Comparison of ENCODE assay signal across 8 cellular contexts in the genomic region with DNA sequence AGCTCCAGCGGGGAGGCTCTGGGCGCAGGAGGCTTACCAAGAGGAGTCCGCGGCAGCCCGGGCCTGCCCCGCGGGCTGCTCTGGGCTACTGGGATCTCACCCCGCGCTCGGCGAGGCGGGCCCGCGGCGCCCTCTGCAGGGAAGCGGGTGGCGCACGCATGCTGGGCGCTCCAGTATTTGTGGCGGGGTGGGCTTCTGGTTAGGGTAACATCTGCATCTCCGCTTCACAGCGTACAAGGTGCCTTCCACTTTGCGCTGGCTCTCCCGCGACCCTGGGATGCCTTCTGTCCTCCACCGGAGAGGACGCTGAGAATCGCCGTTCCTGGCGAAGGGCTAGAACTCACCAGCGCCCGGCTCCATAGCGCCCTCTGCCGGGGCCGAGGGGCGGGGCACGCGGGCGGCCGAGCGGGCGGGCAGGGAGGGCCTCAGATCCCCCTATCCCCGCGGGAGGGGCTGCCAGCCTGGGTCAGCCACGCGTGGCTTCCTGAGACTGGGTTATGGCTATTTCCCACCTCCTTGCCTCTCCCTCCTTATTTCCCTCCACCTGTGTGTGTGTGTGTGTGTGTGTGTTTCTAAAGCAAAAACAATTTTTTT. TPM values are rescaled to one million over a fixed set of nuclear protein-coding genes. Genes with fewer than 3 reads are reported as not detected.
DNase-seq lines count a peak whose midpoint lies in the region; ATAC-seq and TF ChIP-seq lines count a peak whose summit lies in the region.

No MANE protein-coding gene starts in this region.

- 0 to 1% methylated on average over 17 to 46 of the region's 46 CpGs for WGBS in tibial nerve, 2 donors

- no peaks in the 10 kb centered on the region for H3K9me2 ChIP-seq in MM.1S (replicated peaks; ENCODE audit: insufficient read depth, low read length)

- CTCF ChIA-PET in HEK293 (lab: Yijun Ruan, JAX): interaction anchor here (0.6 to 2.0 kb wide), 22 partner anchors 9 to 692 kb away, joined by 3 to 14 read pairs (median 4); no protein-coding TSS in a partner anchor

- peak overlapping the region; percentile 40; the same call in 1 of the 2 replicates for H3K9ac ChIP-seq in MM.1S (ENCODE audit: low read length)
- H3K9ac ChIP-seq in parathyroid adenoma: no peak overlapping the region

- H3K27ac ChIP-seq in HEK293 (ENCODE audit: extremely low read depth, low read depth, low read length) (peak overlapping the region; percentile 71; the same call in 1 of the 2 replicates), MM.1S (ENCODE audit: low read length) (no peak overlapping the region), parathyroid adenoma (no peak overlapping the region), tibial nerve (peak overlapping the region in 3 of 4 donors; percentile 55 to 67 (median 65))

- H3F3A ChIP-seq in MM.1S (ENCODE audit: insufficient read depth, low read length): no peaks in the 10 kb centered on the region

- no peaks in the 10 kb centered on the region for H3K79me2 ChIP-seq in MM.1S (ENCODE audit: low read length)
- no peaks in the 10 kb centered on the region for H3K79me2 ChIP-seq in parathyroid adenoma

- in situ Hi-C loops in SK-MEL-5 (cut with HindIII; ENCODE audit: low pct_unique_long_range_greater_than_20kb, low sequenced_read_pairs): loop anchor here (25.0 kb wide), 1 partner anchor 184 kb away; no protein-coding TSS in a partner anchor

- peak; percentile 97 for ATAC-seq in Right ventricle myocardium superior (ENCODE audit: poor library complexity)

- TF ChIP-seq EP300 in tibial nerve (IDR thresholded peaks at IDR 0.05): peak in 1 of 2 donors; percentile 56

- peak overlapping the region; percentile 67 for H3K4me3 ChIP-seq in HEK293 (ENCODE audit: low read depth, low read length)
- peak overlapping the region; percentile 63 for H3K4me3 ChIP-seq in MM.1S (ENCODE audit: low read length)
- peak overlapping the region; percentile 67 for H3K4me3 ChIP-seq in parathyroid adenoma (ENCODE audit: low read depth, low read length)
- H3K4me3 ChIP-seq in tibial nerve: peak overlapping the region; percentile 35 to 68 (median 62)

- DNase-seq in GF-D8 (lab: John Stamatoyannopoulos, UW): peak; percentile 51
- peak; percentile 71 for DNase-seq in MM.1S
- peak; percentile 72 for DNase-seq in SK-MEL-5 (ENCODE audit: low read depth, low spot score)
- DNase-seq in activated naive CD4-positive, alpha-beta T cell treated with anti-CD3 and anti-CD28 coated beads, Interleukin-2, amount 50 U/mL, for 16 hours: peak; percentile 80
- DNase-seq in Right ventricle myocardium superior: peak; percentile 85
- peak; percentile 49 to 50 for DNase-seq in tibial nerve (ENCODE audit: low spot score in 2 of 2)

- no peaks in the 10 kb centered on the region for H4K20me1 ChIP-seq in MM.1S (ENCODE audit: insufficient read depth, low read length)

- H3K4me2 ChIP-seq in MM.1S (ENCODE audit: low read depth, low read length) (peak overlapping the region; percentile 63), parathyroid adenoma (ENCODE audit: low read length) (peak overlapping the region; percentile 95)

- H2AFZ ChIP-seq in MM.1S (ENCODE audit: low read length): peak overlapping the region; percentile 70
- peak overlapping the region; percentile 61 for H2AFZ ChIP-seq in parathyroid adenoma

- H3K4me1 ChIP-seq in HEK293 (ENCODE audit: control insufficient read depth, insufficient read depth, low read length): peaks cover 2% of the 10 kb centered on the region; the same call in 1 of the 2 replicates
- H3K4me1 ChIP-seq in MM.1S (ENCODE audit: low read length): no peaks in the 10 kb centered on the region
- H3K4me1 ChIP-seq in parathyroid adenoma: no peaks in the 10 kb centered on the region
- H3K4me1 ChIP-seq in tibial nerve: peaks cover 0 to 21% (median 9%) of the 10 kb centered on the region in 4 donors

- POLR2A ChIA-PET in HEK293 (lab: Yijun Ruan, JAX): interaction anchor here (1.5 kb wide), 1 partner anchor 47 kb away, joined by 5 read pairs; the partner anchor contains the start of gene CTBS

- no peak for TF ChIP-seq POLR2A in tibial nerve (IDR thresholded peaks at IDR 0.05)

- no peaks in the 10 kb centered on the region for H3K36me3 ChIP-seq in HEK293 (ENCODE audit: control insufficient read depth in 2 of 2, insufficient read depth in 1 of 2, low read length in 2 of 2)
- no peaks in the 10 kb centered on the region for H3K36me3 ChIP-seq in MM.1S (replicated peaks; ENCODE audit: insufficient read depth, low read length)
- no peaks in the 10 kb centered on the region for H3K36me3 ChIP-seq in parathyroid adenoma (ENCODE audit: control insufficient read depth, insufficient read depth, low read length)
- no peaks in the 10 kb centered on the region for H3K36me3 ChIP-seq in tibial nerve

- intact Hi-C loops in Right ventricle myocardium superior (cut with DNase I): loop anchor here (5.0 to 10.0 kb wide), 2 partner anchors 64 to 169 kb away; no protein-coding TSS in a partner anchor

- no peaks in the 10 kb centered on the region for H3K9me3 ChIP-seq in HEK293 (ENCODE audit: control insufficient read depth, insufficient read depth, low read depth, low read length)
- no peaks in the 10 kb centered on the region for H3K9me3 ChIP-seq in MM.1S (replicated peaks; ENCODE audit: insufficient read depth, low read length)
- no peaks in the 10 kb centered on the region for H3K9me3 ChIP-seq in parathyroid adenoma (ENCODE audit: control insufficient read depth, low read length)
- no peaks in the 10 kb centered on the region for H3K9me3 ChIP-seq in tibial nerve

- peak; percentile 98 for TF ChIP-seq CTCF in HEK293 (tag by site-specific recombination; IDR thresholded peaks at IDR 0.05)
- TF ChIP-seq CTCF in MM.1S (IDR thresholded peaks at IDR 0.05; ENCODE audit: low read length): peak; percentile 62
- TF ChIP-seq CTCF in parathyroid adenoma (IDR thresholded peaks at IDR 0.05): peak; percentile 66
- TF ChIP-seq CTCF in tibial nerve (IDR thresholded peaks at IDR 0.05): peak; percentile 94 to 99 (median 95)

- H3K27me3 ChIP-seq in MM.1S (replicated peaks; ENCODE audit: insufficient read depth, low read length) (no peaks in the 10 kb centered on the region), parathyroid adenoma (ENCODE audit: control insufficient read depth, insufficient read depth, low read length) (no peaks in the 10 kb centered on the region), tibial nerve (no peaks in the 10 kb centered on the region)

TF ChIP-seq in HEK293, 187 proteins besides CTCF, POLR2A, EP300 and RAD21 (continues in another document):
- TF ChIP-seq BCL11A (tag by site-specific recombination; IDR thresholded peaks at IDR 0.05; ENCODE audit: low read depth) (no peak), ZNF394 (tag by site-specific recombination; IDR thresholded peaks at IDR 0.05; ENCODE audit: borderline replicate concordance) (peak; percentile 53; the same call in 1 of the 2 replicates), ZNF660 (tag by site-specific recombination; IDR thresholded peaks at IDR 0.05) (peak; percentile 88), ZFHX2 (tag by site-specific recombination; conservative IDR thresholded peaks at IDR 0.05) (0 out of 2 replicates have a peak, but pooled peaks have one; percentile 15), ZNF121 (tag by site-specific recombination; IDR thresholded peaks at IDR 0.05) (peak; percentile 37; the same call in 1 of the 2 replicates), ZBTB6 (tag by site-specific recombination; IDR thresholded peaks at IDR 0.05) (peak; percentile 53; the same call in 1 of the 2 replicates), ZNF692 (tag by site-specific recombination; IDR thresholded peaks at IDR 0.05) (peak; percentile 87), ZBTB8A (tag by site-specific recombination; IDR thresholded peaks at IDR 0.05) (peak; percentile 99)

RNA-seq across cellular contexts. Expression of gene CTBS, which starts 46.6 kb away (rescaled TPM):
- 12.2 and 13.6 TPM in 2 replicates for total RNA-seq in SK-MEL-5 (2014; rRNA removed; shearing (Covaris generic))
- polyA plus RNA-seq in SK-MEL-5 (2015; cell fraction: cytosol; rRNA removed): 29.4 and 36.2 TPM in 2 replicates
- polyA plus RNA-seq in SK-MEL-5 (2015; cell fraction: nucleus; rRNA removed): 12.5 and 13.7 TPM in 2 replicates
- 5.0 TPM for total RNA-seq in Right ventricle myocardium superior
- 10 to 100 TPM; 12.9 to 18.4 (median 15.7) TPM for total RNA-seq in tibial nerve

Comparison
In these comparisons a context has a peak if more than half of its experiments do, and no peak if none do; other contexts are left out.
1. H3K27ac ChIP-seq: peak in HEK293 (single experiment) and tibial nerve (3 of 4); none in MM.1S (single experiment) and parathyroid adenoma (single experiment).
2. Peak in every context shown above with its lines, with median percentiles within 50 percentile points of each other: DNase-seq, H3K4me3 ChIP-seq and CTCF ChIP-seq.